ENCODE assay signal across 14 cellular contexts in genomic region chr6:91487729-91488392, GRCh38.
"Had no signal": no experiment of that assay in that cellular context is flagged by ENCODE, and none has a peak within 500 bp of the region (broad histone marks: within the 10 kb centered on the region; RNA-seq: fewer than 3 reads in every experiment).

No MANE protein-coding gene starts in this region.

- DNase-seq: activated CD4-positive, alpha-beta T cell treated with anti-CD3 and anti-CD28 coated beads, Interleukin-2, amount 10 ng/mL, durations not matched to agents 24 days and 14 days; activated naive CD4-positive, alpha-beta T cell treated with anti-CD3 and anti-CD28 coated beads, Interleukin-2, amount 50 U/mL, for 16 hours; adrenal gland; foreskin keratinocyte; head of caudate nucleus; left ventricle myocardium inferior; mesenchymal stem cell; nephron progenitor cell; right lobe of liver; spleen; stimulated activated CD4-positive, alpha-beta T cell treated with anti-CD3 and anti-CD28 coated beads, Interleukin-1b, Interleukin-23, amount 100 ng/mL, for 48 hours; T-helper 9 cell; transverse colon had no signal

- H3K4me3 Mint-ChIP-seq: activated CD4-positive, alpha-beta T cell treated with anti-CD3 and anti-CD28 coated beads, Interleukin-2, amount 10 ng/mL, durations not matched to agents 24 days and 14 days; nephron progenitor cell; stimulated activated memory B cell treated with anti-CD40 and anti-IgM and Interleukin-4, amounts not matched to agents 10 μg/mL and 1 μg/mL and 100 μg/mL, for 72 hours had no signal

- H3K4me1 Mint-ChIP-seq: activated CD4-positive, alpha-beta T cell treated with anti-CD3 and anti-CD28 coated beads, Interleukin-2, amount 10 ng/mL, durations not matched to agents 24 days and 14 days; nephron progenitor cell; stimulated activated memory B cell treated with anti-CD40 and anti-IgM and Interleukin-4, amounts not matched to agents 10 μg/mL and 1 μg/mL and 100 μg/mL, for 72 hours had no signal

- ATAC-seq: foreskin keratinocyte; stimulated activated memory B cell treated with anti-CD40 and anti-IgM and Interleukin-4, amounts not matched to agents 10 μg/mL and 1 μg/mL and 100 μg/mL, for 72 hours had no signal

- H3K36me3 Mint-ChIP-seq: stimulated activated memory B cell treated with anti-CD40 and anti-IgM and Interleukin-4, amounts not matched to agents 10 μg/mL and 1 μg/mL and 100 μg/mL, for 72 hours had no signal

- H3K27me3 Mint-ChIP-seq: activated CD4-positive, alpha-beta T cell treated with anti-CD3 and anti-CD28 coated beads, Interleukin-2, amount 10 ng/mL, durations not matched to agents 24 days and 14 days; stimulated activated memory B cell treated with anti-CD40 and anti-IgM and Interleukin-4, amounts not matched to agents 10 μg/mL and 1 μg/mL and 100 μg/mL, for 72 hours had no signal

- H3K9me3 Mint-ChIP-seq: activated CD4-positive, alpha-beta T cell treated with anti-CD3 and anti-CD28 coated beads, Interleukin-2, amount 10 ng/mL, durations not matched to agents 24 days and 14 days; nephron progenitor cell had no signal

- H3K27ac Mint-ChIP-seq: activated CD4-positive, alpha-beta T cell treated with anti-CD3 and anti-CD28 coated beads, Interleukin-2, amount 10 ng/mL, durations not matched to agents 24 days and 14 days; nephron progenitor cell; stimulated activated memory B cell treated with anti-CD40 and anti-IgM and Interleukin-4, amounts not matched to agents 10 μg/mL and 1 μg/mL and 100 μg/mL, for 72 hours had no signal
